ENCODE assay signal across 8 cellular contexts in genomic region chr1:235093685-235094592, GRCh38.
A peak's percentile ranks its signal among the peaks of the same experiment; 100 is the strongest.
DNase-seq lines count a peak whose midpoint lies in the region; ATAC-seq and TF ChIP-seq lines count a peak whose summit lies in the region.

No MANE protein-coding gene starts in this region.

- H3K9me3 ChIP-seq in neutrophil = no peaks in the 10 kb centered on the region

- in situ Hi-C loops in ACHN (cut with HindIII; ENCODE audit: low pct_ligation_motif_present, low pct_unique_long_range_greater_than_20kb, low sequenced_read_pairs) (no loop called here), KBM-7 (cut with MboI; ENCODE audit: low pct_unique_long_range_greater_than_20kb, low sequenced_read_pairs) (loop anchor here (10.0 to 25.0 kb wide), 3 partner anchors 357 to 599 kb away; no protein-coding TSS in a partner anchor)

- peaks cover 4 to 9% of the 10 kb centered on the region in 2 experiments for H3K4me1 ChIP-seq in neutrophil (ENCODE audit: control insufficient read depth in 1 of 2, insufficient read depth in 1 of 2, low read depth in 1 of 2, low read length in 1 of 2)

- H3K27ac ChIP-seq in neutrophil = no peak overlapping the region

- DNase-seq in ACHN (peak; percentile 74), KBM-7 (peak; percentile 89), SIG-M5 treated with dmso at 0.1 percent for 504 hours (lab: John Stamatoyannopoulos, UW; ENCODE audit: unreplicated experiment) (peak; percentile 78), germinal center (ENCODE audit: low spot score) (peak; percentile 80), superior temporal gyrus (ENCODE audit: extremely low spot score) (peak; percentile 87)
- peak; percentile 93 for DNase-seq in activated effector memory CD4-positive, alpha-beta T cell treated with anti-CD3 and anti-CD28 coated beads, Interleukin-2, amount 50 U/mL, for 16 hours

- no peak overlapping the region for H3K4me3 ChIP-seq in neutrophil (ENCODE audit: low read depth in 1 of 2, low read length in 1 of 2)

- peak; percentile 64 for ATAC-seq in GM18909 (IDR thresholded peaks at IDR 0.05; ENCODE audit: poor library complexity, unreplicated experiment)

- peak; percentile 96 for TF ChIP-seq CTCF in neutrophil (IDR thresholded peaks at IDR 0.05)

- no peaks in the 10 kb centered on the region for H3K36me3 ChIP-seq in neutrophil

- no peaks in the 10 kb centered on the region for H3K27me3 ChIP-seq in neutrophil
